Comparison of ENCODE assay signal across 7 cellular contexts in genomic region chr11:35404397-35404775, GRCh38. TPM values are rescaled to one million over a fixed set of nuclear protein-coding genes. Genes with fewer than 3 reads are reported as not detected.
DNase-seq lines count a peak whose midpoint lies in the region; ATAC-seq, FAIRE-seq and TF ChIP-seq lines count a peak whose summit lies in the region.

No MANE protein-coding gene starts in this region.

- peaks cover 5 to 9% of the 10 kb centered on the region in 2 experiments; a peak in 3 of 5 replicates for H3K27me3 ChIP-seq in K562 (ENCODE audit: control insufficient read depth in 2 of 2, insufficient read depth in 2 of 2, low read length in 2 of 2)

- ATAC-seq in K562 = peak; percentile 92

- no peaks in the 10 kb centered on the region for H4K20me1 ChIP-seq in K562 (replicated peaks; ENCODE audit: control insufficient read depth, insufficient read depth, low read length)

- no peak for TF ChIP-seq EP300 in K562 (IDR thresholded peaks at IDR 0.05; ENCODE audit: low read length)

- FAIRE-seq in K562 (lab: Jason Lieb, UNC) = peak; percentile 86

- H3K27ac ChIP-seq in K562 (ENCODE audit: extremely low read depth, low read depth, low read length) = no peak overlapping the region

- no peak overlapping the region for H3K4me3 ChIP-seq in K562

- DNase-seq in ELF-1 (ENCODE audit: low read depth, low spot score) = peak; percentile 96
- DNase-seq in HT-29 (ENCODE audit: low spot score) = peak; percentile 62
- DNase-seq in K562 (ENCODE audit: extremely low read depth in 1 of 4, low spot score in 3 of 4) = peak; percentile 42 to 56 (median 49)
- peak; percentile 38 for DNase-seq in mucosa of gallbladder (ENCODE audit: low spot score)
- no peak for DNase-seq in G401 (ENCODE audit: low spot score)
- no peak for DNase-seq in middle frontal gyrus (ENCODE audit: extremely low spot score, low spot score)
- no peak for DNase-seq in central memory CD4-positive, alpha-beta T cell

- TF ChIP-seq CTCF in K562 (IDR thresholded peaks at IDR 0.05 in 2 of 3, conservative IDR thresholded peaks at IDR 0.05 in 1 of 3; ENCODE audit: insufficient read depth in 2 of 3, low read depth in 1 of 3, low read length in 3 of 3) = peak; percentile 55 to 79 (median 72)

- WGBS in K562 (ENCODE audit: insufficient coverage, low coverage, missing lambda C conversion rate) = 8% methylated on average over 7 of the region's 7 CpGs

- H3K9ac ChIP-seq in K562 (ENCODE audit: insufficient read depth in 1 of 2, low read depth in 2 of 2, low read length in 2 of 2) = no peak overlapping the region

- in situ Hi-C loops in K562 (cut with MboI) (no loop called here), G401 (cut with HindIII; ENCODE audit: low sequenced_read_pairs) (no loop called here)

- TF ChIP-seq POLR2A in K562 (conservative IDR thresholded peaks at IDR 0.05) = no peak

- no peaks in the 10 kb centered on the region for H3K4me1 ChIP-seq in K562 (replicated peaks in 1 of 2; ENCODE audit: control insufficient read depth in 2 of 2, insufficient read depth in 2 of 2, low read length in 2 of 2)

- H3K79me2 ChIP-seq in K562 (ENCODE audit: control insufficient read depth, insufficient read depth, low read length) = no peaks in the 10 kb centered on the region

- H3K36me3 ChIP-seq in K562 (ENCODE audit: control insufficient read depth, insufficient read depth, low read length) = no peaks in the 10 kb centered on the region

- TF ChIP-seq RAD21 in K562 (CRISPR knock-in tag; conservative IDR thresholded peaks at IDR 0.05 in 1 of 2, IDR thresholded peaks at IDR 0.05 in 1 of 2) = peak; percentile 59 to 72

- H3K9me3 ChIP-seq in K562 (replicated peaks; ENCODE audit: control insufficient read depth, insufficient read depth, low read depth, low read length) = no peaks in the 10 kb centered on the region

- POLR2A ChIA-PET in K562 (lab: Yijun Ruan, JAX) = no interaction called here

- intact Hi-C loops in K562 (cut with micrococcal nuclease) = no loop called here

- BruUV-seq in K562 (replicated peaks; lab: Mats Ljungman, UMichigan) = no TSS peak

- no peak overlapping the region; the same call in 1 of the 2 replicates for H2AFZ ChIP-seq in K562 (ENCODE audit: low read depth, low read length)

- CTCF ChIA-PET in K562 (lab: Yijun Ruan, JAX; ENCODE audit: low intra/inter-chr PET ratio) = interaction anchor here (0.6 to 0.7 kb wide), 2 partner anchors 406 to 1038 kb away, joined by 3 read pairs; no protein-coding TSS in a partner anchor

- H3K4me2 ChIP-seq in K562 (ENCODE audit: insufficient read depth, low read length) = peak overlapping the region; percentile 21; the same call in 1 of the 2 replicates

- H3K9me1 ChIP-seq in K562 (ENCODE audit: control insufficient read depth, insufficient read depth, low read length) = no peaks in the 10 kb centered on the region

TF ChIP-seq in K562, 482 proteins besides CTCF, POLR2A, EP300 and RAD21 (continues in another document):
- peak; percentile 33; the same call in 1 of the 2 replicates for TF ChIP-seq USF2 (CRISPR knock-in tag; IDR thresholded peaks at IDR 0.05)
- peak; percentile 36; the same call in 1 of the 2 replicates for TF ChIP-seq RAD51 (IDR thresholded peaks at IDR 0.05; ENCODE audit: borderline replicate concordance, low read depth)
- TF ChIP-seq SMC3 (conservative IDR thresholded peaks at IDR 0.05; ENCODE audit: insufficient read depth, low read depth, low read length) = peak; percentile 29; the same call in 1 of the 2 replicates
- peak; percentile 36; the same call in 1 of the 2 replicates for TF ChIP-seq MYC (IDR thresholded peaks at IDR 0.05; ENCODE audit: low read depth, low read length)
- no peak for TF ChIP-seq MYC (CRISPR knock-in tag; IDR thresholded peaks at IDR 0.05; ENCODE audit: borderline replicate concordance, low read depth)
- TF ChIP-seq BHLHE40 (IDR thresholded peaks at IDR 0.05; ENCODE audit: low read length) = peak; percentile 64
- TF ChIP-seq MYNN (IDR thresholded peaks at IDR 0.05) = no peak
- TF ChIP-seq MYNN (CRISPR knock-in tag; IDR thresholded peaks at IDR 0.05) = no peak
- TF ChIP-seq DEAF1 (CRISPR knock-in tag; IDR thresholded peaks at IDR 0.05) = peak; percentile 37; the same call in 1 of the 2 replicates
- peak; percentile 70; the same call in 1 of the 2 replicates for TF ChIP-seq STAG1 (CRISPR knock-in tag; IDR thresholded peaks at IDR 0.05; ENCODE audit: borderline replicate concordance)
- TF ChIP-seq TAF1 (IDR thresholded peaks at IDR 0.05; ENCODE audit: control insufficient read depth, extremely low read depth, insufficient read depth, low read length, severe bottlenecking) = no peak
- TF ChIP-seq USF1 (CRISPR knock-in tag; IDR thresholded peaks at IDR 0.05) = peak; percentile 48; the same call in 1 of the 2 replicates
- no peak for TF ChIP-seq ATF3 (IDR thresholded peaks at IDR 0.05)
- TF ChIP-seq ATF3 (CRISPR knock-in tag; conservative IDR thresholded peaks at IDR 0.05) = 0 out of 2 replicates have a peak, but pooled peaks have one; percentile 32

RNA-seq across cellular contexts. Expression of gene SLC1A2, which starts 15.0 kb away (rescaled TPM):
- total RNA-seq in HT-29 (2014; rRNA removed; shearing (Covaris generic)) = not detected in 2 replicates
- total RNA-seq in K562 (2011; cell fraction: chromatin; rRNA removed; ENCODE audit: low replicate concordance) = not detected in 2 replicates
- total RNA-seq in K562 (2011; cell fraction: nucleolus; rRNA removed) = not detected in 2 replicates
- not detected in 2 replicates for total RNA-seq in K562 (2011; cell fraction: nucleoplasm; rRNA removed)
- 0.05 TPM in 1 of 2 replicates, not detected in the other for total RNA-seq in K562 (2014; rRNA removed)
- total RNA-seq in K562 (2014; rRNA removed; fragmentation: Illumina TruSeq; extraction: Trizol) = not detected in 2 replicates
- total RNA-seq in K562 (2015; rRNA removed; fragmentation: Illumina TruSeq; extraction: Trizol) = 0.07 TPM in 1 of 2 replicates, not detected in the other
- total RNA-seq in K562 (2021) = not detected in 2 replicates
- 0.03 TPM in 2 replicates for polyA plus RNA-seq in K562 (2011; rRNA removed)
- not detected in 2 replicates for polyA plus RNA-seq in K562 (2011; cell fraction: cytosol; rRNA removed)
- polyA plus RNA-seq in K562 (2011; cell fraction: nucleus; rRNA removed) = 0.01 TPM in 1 of 2 replicates, not detected in the other
- polyA plus RNA-seq in K562 (2012) = 0.04 TPM in 1 of 2 replicates, not detected in the other
- polyA plus RNA-seq in K562 (2014; fragmentation: Illumina TruSeq; extraction: Trizol) = not detected in 2 replicates
- polyA plus RNA-seq in K562 (2014; fragmentation: Nextera tagmentation; extraction: Ambion mirVana) = not detected
- polyA plus RNA-seq in K562 (2014; rRNA removed) = 0.04 TPM in 1 of 2 replicates, not detected in the other
- polyA minus RNA-seq in K562 (2011; rRNA and poly(A)+ RNA removed) = not detected in 2 replicates
- 1.3 TPM in 1 of 2 replicates, not detected in the other for polyA minus RNA-seq in K562 (2011; cell fraction: cytosol; rRNA and poly(A)+ RNA removed)
- polyA minus RNA-seq in K562 (2011; cell fraction: nucleus; rRNA and poly(A)+ RNA removed) = not detected in 2 replicates
- 0.58 TPM for total RNA-seq in mucosa of gallbladder
- 0.14 TPM in 1 of 2 replicates, not detected in the other for total RNA-seq in G401 (2014; rRNA removed; shearing (Covaris generic))

Comparison
In these comparisons a context has a peak if more than half of its experiments do, and no peak if none do; other contexts are left out.
1. DNase-seq: peak in ELF-1 (single experiment), HT-29 (single experiment), K562 (4 of 4) and mucosa of gallbladder (single experiment); none in G401 (single experiment), middle frontal gyrus (single experiment) and central memory CD4-positive, alpha-beta T cell (single experiment).